9 cellular contexts compared by ENCODE assay signal in genomic region chr12:58425481-58426392, GRCh38.
DNase-seq lines count a peak whose midpoint lies in the region; ATAC-seq and TF ChIP-seq lines count a peak whose summit lies in the region.
"Had no signal": no experiment of that assay in that cellular context is flagged by ENCODE, and none has a peak within 500 bp of the region (broad histone marks: within the 10 kb centered on the region; RNA-seq: fewer than 3 reads in every experiment).

No MANE protein-coding gene starts in this region.

- peak overlapping the region; percentile 87 for H3K27ac ChIP-seq in hepatocyte
- H3K27ac ChIP-seq: C4-2B had no signal

- intact Hi-C loops in activated CD4-positive, alpha-beta memory T cell treated with anti-CD3 and anti-CD28 coated beads for 36 hours (cut with micrococcal nuclease) = loop anchor here (2.0 kb wide), 1 partner anchor 485 kb away; the partner anchor contains the start of gene ATP23

- no peaks in the 10 kb centered on the region for H3K9me3 ChIP-seq in hepatocyte (ENCODE audit: low read depth)

- POLR2A ChIA-PET in activated CD4-positive, alpha-beta memory T cell treated with anti-CD3 and anti-CD28 coated beads for 36 hours (lab: Charles Lee) = interaction anchor here (0.6 kb wide), 1 partner anchor 1172 kb away, joined by 3 read pairs; no protein-coding TSS in a partner anchor

- no peaks in the 10 kb centered on the region for H3K9me3 Mint-ChIP-seq in activated CD4-positive, alpha-beta memory T cell treated with anti-CD3 and anti-CD28 coated beads for 36 hours
- no peaks in the 10 kb centered on the region for H3K9me3 Mint-ChIP-seq in stimulated activated effector memory CD8-positive, alpha-beta T cell treated with anti-CD3 and anti-CD28 coated beads, Interleukin-12 subunit alpha, Interleukin-12 subunit beta, amount 100 ng/mL, for 72 hours

- H4K20me1 ChIP-seq in hepatocyte (ENCODE audit: insufficient read depth, poor library complexity, severe bottlenecking) = no peaks in the 10 kb centered on the region

- H3K4me3 Mint-ChIP-seq in activated CD4-positive, alpha-beta memory T cell treated with anti-CD3 and anti-CD28 coated beads for 36 hours = no peak overlapping the region
- H3K4me3 Mint-ChIP-seq in stimulated activated effector memory CD8-positive, alpha-beta T cell treated with anti-CD3 and anti-CD28 coated beads, Interleukin-12 subunit alpha, Interleukin-12 subunit beta, amount 100 ng/mL, for 72 hours = no peak overlapping the region

- CTCF ChIA-PET in activated CD4-positive, alpha-beta memory T cell treated with anti-CD3 and anti-CD28 coated beads for 36 hours (lab: Charles Lee) = interaction anchor here (0.6 to 1.3 kb wide), 3 partner anchors 10 to 268 kb away, joined by 3 to 7 read pairs (median 3); no protein-coding TSS in a partner anchor

- H3K27me3 Mint-ChIP-seq in activated CD4-positive, alpha-beta memory T cell treated with anti-CD3 and anti-CD28 coated beads for 36 hours = peaks cover 9% of the 10 kb centered on the region

- H3K36me3 Mint-ChIP-seq in activated CD4-positive, alpha-beta memory T cell treated with anti-CD3 and anti-CD28 coated beads for 36 hours = no peaks in the 10 kb centered on the region
- H3K36me3 Mint-ChIP-seq in stimulated activated effector memory CD8-positive, alpha-beta T cell treated with anti-CD3 and anti-CD28 coated beads, Interleukin-12 subunit alpha, Interleukin-12 subunit beta, amount 100 ng/mL, for 72 hours = no peaks in the 10 kb centered on the region

- H3K27ac Mint-ChIP-seq in activated CD4-positive, alpha-beta memory T cell treated with anti-CD3 and anti-CD28 coated beads for 36 hours = peak overlapping the region; percentile 89
- H3K27ac Mint-ChIP-seq in stimulated activated effector memory CD8-positive, alpha-beta T cell treated with anti-CD3 and anti-CD28 coated beads, Interleukin-12 subunit alpha, Interleukin-12 subunit beta, amount 100 ng/mL, for 72 hours = no peak overlapping the region

- H3K9me2 ChIP-seq in hepatocyte (replicated peaks; ENCODE audit: insufficient read depth) = no peaks in the 10 kb centered on the region

- DNase-seq in NCI-H510A treated with DMSO at 0.1 percent for 48 hours (lab: John Stamatoyannopoulos, UW) (peak; percentile 36), NCI-H510A (lab: John Stamatoyannopoulos, UW) (no peak), hepatocyte (ENCODE audit: low spot score) (peak; percentile 67), NAMALWA (ENCODE audit: low spot score) (no peak)
- DNase-seq in activated CD4-positive, alpha-beta memory T cell treated with anti-CD3 and anti-CD28 coated beads for 36 hours = peak; percentile 44
- DNase-seq in stimulated activated effector memory CD8-positive, alpha-beta T cell treated with anti-CD3 and anti-CD28 coated beads, Interleukin-12 subunit alpha, Interleukin-12 subunit beta, amount 100 ng/mL, for 72 hours (ENCODE audit: low spot score in 2 of 2) = peak in 1 of 2 donors; percentile 49

- H3K4me2 ChIP-seq in hepatocyte = peak overlapping the region; percentile 51

- ATAC-seq in GM21526 (IDR thresholded peaks at IDR 0.05; ENCODE audit: low FRiP score, unreplicated experiment) (peak; percentile 96), HG03571 (IDR thresholded peaks at IDR 0.05; ENCODE audit: unreplicated experiment) (peak; percentile 87)
- ATAC-seq in stimulated activated effector memory CD8-positive, alpha-beta T cell treated with anti-CD3 and anti-CD28 coated beads, Interleukin-12 subunit alpha, Interleukin-12 subunit beta, amount 100 ng/mL, for 72 hours = peak; percentile 93

- H3K27me3 ChIP-seq in hepatocyte = no peaks in the 10 kb centered on the region

- H3K4me1 ChIP-seq in hepatocyte (ENCODE audit: insufficient read depth) = peaks cover 27% of the 10 kb centered on the region

- H3K4me1 Mint-ChIP-seq in activated CD4-positive, alpha-beta memory T cell treated with anti-CD3 and anti-CD28 coated beads for 36 hours (ENCODE audit: low read depth) = peaks cover 31% of the 10 kb centered on the region
- no peaks in the 10 kb centered on the region for H3K4me1 Mint-ChIP-seq in stimulated activated effector memory CD8-positive, alpha-beta T cell treated with anti-CD3 and anti-CD28 coated beads, Interleukin-12 subunit alpha, Interleukin-12 subunit beta, amount 100 ng/mL, for 72 hours

- no peaks in the 10 kb centered on the region for H3K79me2 ChIP-seq in hepatocyte

- no peaks in the 10 kb centered on the region for H3K36me3 ChIP-seq in hepatocyte (replicated peaks; ENCODE audit: insufficient read depth, low read depth)

- no peak overlapping the region for H3K4me3 ChIP-seq in hepatocyte

- peak overlapping the region; percentile 22 for H2AFZ ChIP-seq in hepatocyte

- no peak for TF ChIP-seq CTCF in hepatocyte (IDR thresholded peaks at IDR 0.05; ENCODE audit: poor library complexity)

- WGBS in hepatocyte (ENCODE audit: low lambda C conversion rate, missing lambda C conversion rate) = 23% methylated on average over 6 of the region's 6 CpGs

Comparison
In these comparisons a context has a peak if more than half of its experiments do, and no peak if none do; other contexts are left out.
1. DNase-seq: peak in NCI-H510A treated with DMSO at 0.1 percent for 48 hours (single experiment), activated CD4-positive, alpha-beta memory T cell treated with anti-CD3 and anti-CD28 coated beads for 36 hours (single experiment) and hepatocyte (single experiment); none in NCI-H510A (single experiment) and NAMALWA (single experiment).
2. Peak in every context shown above with its lines, with median percentiles within 50 percentile points of each other: ATAC-seq.